Comparison of ENCODE assay signal across 9 cellular contexts in genomic region chr7:100128602-100128963, GRCh38. TPM values are rescaled to one million over a fixed set of nuclear protein-coding genes. Genes with fewer than 3 reads are reported as not detected.
DNase-seq lines count a peak whose midpoint lies in the region; ATAC-seq and TF ChIP-seq lines count a peak whose summit lies in the region.
"Had no signal": no experiment of that assay in that cellular context is flagged by ENCODE, and none has a peak within 500 bp of the region (broad histone marks: within the 10 kb centered on the region; RNA-seq: fewer than 3 reads in every experiment).

No MANE protein-coding gene starts in this region.

- peak overlapping the region in 4 of 8 donors; percentile 75 to 85 (median 82) for H3K27ac Mint-ChIP-seq in CD8-positive, alpha-beta memory T cell

- no peaks in the 10 kb centered on the region for H3K27me3 ChIP-seq in CD8-positive, alpha-beta memory T cell (ENCODE audit: insufficient read depth, low read length, poor library complexity, severe bottlenecking)
- H3K27me3 ChIP-seq in neuron (ENCODE audit: insufficient read depth, low read length): no peaks in the 10 kb centered on the region

- no peaks in the 10 kb centered on the region for H3K36me3 ChIP-seq in CD8-positive, alpha-beta memory T cell (ENCODE audit: insufficient read depth, low read length)
- peaks cover 5% of the 10 kb centered on the region for H3K36me3 ChIP-seq in neuron (ENCODE audit: insufficient read depth, low read length)

- no peak for DNase-seq in CD8-positive, alpha-beta memory T cell
- DNase-seq in LNCaP clone FGC (ENCODE audit: low read depth): no peak
- DNase-seq in NCI-H2081 treated with DMSO at 0.1 percent for 48 hours (lab: John Stamatoyannopoulos, UW): no peak
- DNase-seq: NCI-H446 treated with DMSO at 0.1 percent for 48 hours, SHP77 treated with DMSO at 0.1 percent for 48 hours had no signal

- H3K4me3 ChIP-seq in CD8-positive, alpha-beta memory T cell (ENCODE audit: low read length): no peak overlapping the region
- H3K4me3 ChIP-seq in LNCaP clone FGC (ENCODE audit: low read depth, low read length) (peak overlapping the region; percentile 90; the same call in 1 of the 2 replicates), neuron (ENCODE audit: low read length) (peak overlapping the region; percentile 80)

- H3K27ac ChIP-seq in CD8-positive, alpha-beta memory T cell (ENCODE audit: low read depth, low read length): no peak overlapping the region
- peak overlapping the region; percentile 95 for H3K27ac ChIP-seq in cingulate gyrus (ENCODE audit: low read depth, low read length)

- CTCF ChIA-PET in CD8-positive, alpha-beta memory T cell (lab: Charles Lee): interaction anchor here (0.7 to 7.9 kb wide), 13 partner anchors 10 to 300 kb away, joined by 3 to 88 read pairs (median 6); partner anchors contain the start of genes AP4M1, GPC2, MCM7 and PVRIG

- H3K36me3 Mint-ChIP-seq in CD8-positive, alpha-beta memory T cell: peaks cover 0 to 24% (median 3%) of the 10 kb centered on the region in 3 donors

- no peak overlapping the region for H2AFZ ChIP-seq in neuron (ENCODE audit: low read depth, low read length)

- H3K9me3 Mint-ChIP-seq in CD8-positive, alpha-beta memory T cell: no peaks in the 10 kb centered on the region

- ATAC-seq in HG03354 (IDR thresholded peaks at IDR 0.05; ENCODE audit: poor library complexity, severe bottlenecking, unreplicated experiment) (no peak), GM18498 (IDR thresholded peaks at IDR 0.05; ENCODE audit: unreplicated experiment) (no peak)

- H3K4me3 Mint-ChIP-seq in CD8-positive, alpha-beta memory T cell: peak overlapping the region; percentile 73 to 99 (median 84)

- H3K27me3 Mint-ChIP-seq in CD8-positive, alpha-beta memory T cell: peaks cover 0 to 2% of the 10 kb centered on the region in 2 donors

- peaks cover 33 to 57% (median 39%) of the 10 kb centered on the region in 3 donors for H3K4me1 Mint-ChIP-seq in CD8-positive, alpha-beta memory T cell

- POLR2A ChIA-PET in CD8-positive, alpha-beta memory T cell (lab: Charles Lee): interaction anchor here (0.5 to 4.7 kb wide), 3 partner anchors 9 to 102 kb away, joined by 3 to 50 read pairs (median 3); partner anchors contain the start of genes AP4M1 and MCM7

- peaks cover 31% of the 10 kb centered on the region for H3K4me1 ChIP-seq in CD8-positive, alpha-beta memory T cell (ENCODE audit: insufficient read depth, low read length)
- H3K4me1 ChIP-seq in neuron (ENCODE audit: insufficient read depth, low read length): peaks cover 16% of the 10 kb centered on the region

- TF ChIP-seq CTCF in LNCaP clone FGC (IDR thresholded peaks at IDR 0.05; ENCODE audit: control insufficient read depth, extremely low read depth, insufficient read depth): no peak

- H3K9me3 ChIP-seq in CD8-positive, alpha-beta memory T cell (ENCODE audit: low read length): no peaks in the 10 kb centered on the region
- no peaks in the 10 kb centered on the region for H3K9me3 ChIP-seq in neuron (ENCODE audit: low read length)

RNA-seq across cellular contexts. Expression of gene MBLAC1, which starts 1.8 kb away (rescaled TPM):
- 1 to 10 TPM; 4.4 TPM for total RNA-seq in CD8-positive, alpha-beta memory T cell
- polyA plus RNA-seq in CD8-positive, alpha-beta memory T cell: 2.3 TPM

RNA-seq across cellular contexts. Expression of gene CNPY4, which starts 9.1 kb away (rescaled TPM):
- total RNA-seq in CD8-positive, alpha-beta memory T cell: 10 to 100 TPM; 18.9 to 19.0 TPM
- polyA plus RNA-seq in CD8-positive, alpha-beta memory T cell: 24.1 TPM

RNA-seq across cellular contexts. Expression of gene TAF6, which starts 9.4 kb away (rescaled TPM):
- 10 to 100 TPM; 75.7 to 82.3 TPM for total RNA-seq in CD8-positive, alpha-beta memory T cell
- 39.8 TPM for polyA plus RNA-seq in CD8-positive, alpha-beta memory T cell

RNA-seq across cellular contexts. Expression of gene LAMTOR4, which starts 20.1 kb away (rescaled TPM):
- 100 to 1,000 TPM; 125 to 130 TPM for total RNA-seq in CD8-positive, alpha-beta memory T cell
- polyA plus RNA-seq in CD8-positive, alpha-beta memory T cell: 386 TPM

RNA-seq across cellular contexts. Expression of gene AP4M1, which starts 27.1 kb away (rescaled TPM):
- 10 to 100 TPM; 13.8 to 17.3 TPM for total RNA-seq in CD8-positive, alpha-beta memory T cell
- 5.2 TPM for polyA plus RNA-seq in CD8-positive, alpha-beta memory T cell
